41 cellular contexts compared by ENCODE assay signal in the genomic region with DNA sequence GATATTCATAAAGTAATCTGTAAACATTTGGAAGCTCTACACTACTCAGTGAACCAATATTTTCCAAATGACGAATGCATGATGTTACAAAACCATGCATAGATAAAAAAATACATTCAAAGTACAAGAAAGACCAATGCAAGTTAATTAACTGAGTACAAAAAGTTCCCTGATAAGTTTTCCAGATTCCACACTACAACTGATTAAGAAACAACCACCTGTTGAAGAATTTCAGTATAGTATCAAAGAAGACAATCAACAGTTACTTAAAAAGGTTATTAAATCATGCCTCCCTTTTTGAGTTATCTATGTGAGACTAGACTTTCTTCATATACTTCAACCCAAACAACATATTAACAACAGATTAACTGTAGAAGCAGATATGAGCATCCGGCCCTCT.
"Had no signal": no experiment of that assay in that cellular context is flagged by ENCODE, and none has a peak within 500 bp of the region (broad histone marks: within the 10 kb centered on the region; RNA-seq: fewer than 3 reads in every experiment).

No MANE protein-coding gene starts in this region.

- FAIRE-seq: astrocyte, bronchial epithelial cell had no signal

- H3K27ac ChIP-seq: adrenal gland, ascending aorta, body of pancreas, brain microvascular endothelial cell, breast epithelium, cardiac muscle cell had no signal

- H3K36me3 ChIP-seq: adrenal gland, ascending aorta, brain microvascular endothelial cell, breast epithelium, cardiac muscle cell had no signal

- H3K27me3 Mint-ChIP-seq: activated naive CD4-positive, alpha-beta T cell treated with anti-CD3 and anti-CD28 coated beads, Interleukin-2, amount 10 ng/mL, durations not matched to agents 7 days and 5 days; activated naive CD4-positive, alpha-beta T cell treated with anti-CD3 and anti-CD28 coated beads, Interleukin-2, amount 50 U/mL, for 24 hours; activated naive CD8-positive, alpha-beta T cell; activated naive CD8-positive, alpha-beta T cell treated with anti-CD3 and anti-CD28 coated beads for 36 hours; activated naive CD8-positive, alpha-beta T cell treated with anti-CD3 and anti-CD28 coated beads, Interleukin-2, amount 10 ng/mL, durations not matched to agents 7 days and 5 days; activated naive CD8-positive, alpha-beta T cell treated with anti-CD3 and anti-CD28 coated beads, Interleukin-2, amount 50 U/mL, for 24 hours; activated T-cell treated with anti-CD3 and anti-CD28 coated beads, Interleukin-2, amount 50 U/mL, for 24 hours; activated T-helper 17 cell treated with anti-CD3 and anti-CD28 coated beads, Interleukin-2, amount 50 U/mL, for 72 hours; brain; central memory CD8-positive, alpha-beta T cell had no signal

- H3K4me1 Mint-ChIP-seq: activated naive CD4-positive, alpha-beta T cell treated with anti-CD3 and anti-CD28 coated beads, Interleukin-2, amount 10 ng/mL, durations not matched to agents 7 days and 5 days; activated naive CD8-positive, alpha-beta T cell treated with anti-CD3 and anti-CD28 coated beads for 36 hours; activated naive CD8-positive, alpha-beta T cell treated with anti-CD3 and anti-CD28 coated beads, Interleukin-2, amount 10 ng/mL, durations not matched to agents 7 days and 5 days; activated T-helper 17 cell treated with anti-CD3 and anti-CD28 coated beads, Interleukin-2, amount 50 U/mL, for 72 hours; brain had no signal

- H3K27ac Mint-ChIP-seq: activated naive CD4-positive, alpha-beta T cell treated with anti-CD3 and anti-CD28 coated beads for 36 hours; activated naive CD4-positive, alpha-beta T cell treated with anti-CD3 and anti-CD28 coated beads, Interleukin-2, amount 10 ng/mL, durations not matched to agents 7 days and 5 days; activated naive CD4-positive, alpha-beta T cell treated with anti-CD3 and anti-CD28 coated beads, Interleukin-2, amount 50 U/mL, for 24 hours; activated naive CD4-positive, alpha-beta T cell treated with anti-CD3 and anti-CD28 coated beads, Interleukin-2, amount 50 U/mL, for 72 hours; activated naive CD8-positive, alpha-beta T cell; activated naive CD8-positive, alpha-beta T cell treated with anti-CD3 and anti-CD28 coated beads for 36 hours; activated naive CD8-positive, alpha-beta T cell treated with anti-CD3 and anti-CD28 coated beads, Interleukin-2, amount 10 ng/mL, durations not matched to agents 7 days and 5 days; activated naive CD8-positive, alpha-beta T cell treated with anti-CD3 and anti-CD28 coated beads, Interleukin-2, amount 50 U/mL, for 24 hours; activated T-cell treated with anti-CD3 and anti-CD28 coated beads, Interleukin-2, amount 50 U/mL, for 24 hours; activated T-cell treated with anti-CD3 and anti-CD28 coated beads, Interleukin-2, amount 50 U/mL, for 72 hours; activated T-helper 1 cell treated with anti-CD3 and anti-CD28 coated beads, Interleukin-12 subunit alpha, Interleukin-12 subunit beta, Interleukin-2, Interleukin-4 antibody, amounts not matched to agents 30 ng/mL and 10 ng/mL and 1 ng/mL, durations not matched to agents 14 hours and 24 hours and 36 hours; activated T-helper 17 cell treated with anti-CD3 and anti-CD28 coated beads, Interleukin-2, amount 50 U/mL, for 72 hours; activated T-helper 2 cell treated with anti-CD3 and anti-CD28 coated beads, Interferon-gamma antibody, Interleukin-2, Interleukin-4, amounts not matched to agents 10 μg/mL and 5 μg/mL and 100 μg/mL, durations not matched to agents 14 hours and 24 hours and 36 hours; brain had no signal

- H3K36me3 Mint-ChIP-seq: activated naive CD4-positive, alpha-beta T cell treated with anti-CD3 and anti-CD28 coated beads, Interleukin-2, amount 10 ng/mL, durations not matched to agents 7 days and 5 days; activated naive CD8-positive, alpha-beta T cell treated with anti-CD3 and anti-CD28 coated beads, Interleukin-2, amount 10 ng/mL, durations not matched to agents 7 days and 5 days had no signal

- ATAC-seq: activated naive CD4-positive, alpha-beta T cell treated with anti-CD3 and anti-CD28 coated beads, Interleukin-2, amount 50 U/mL, for 72 hours; activated naive CD8-positive, alpha-beta T cell treated with anti-CD3 and anti-CD28 coated beads, Interleukin-2, amount 50 U/mL, for 24 hours; activated T-cell treated with anti-CD3 and anti-CD28 coated beads, Interleukin-2, amount 50 U/mL, for 4 hours; activated T-cell treated with anti-CD3 and anti-CD28 coated beads, Interleukin-2, amount 50 U/mL, for 72 hours; activated T-helper 17 cell treated with anti-CD3 and anti-CD28 coated beads, Interleukin-2, amount 50 U/mL, for 72 hours; body of pancreas had no signal

- H3K9me3 ChIP-seq: adrenal gland, ascending aorta, body of pancreas, breast epithelium had no signal

- H3K4me3 ChIP-seq: adrenal gland, ascending aorta, body of pancreas, breast epithelium, cardiac muscle cell had no signal

- H3K27me3 ChIP-seq: adrenal gland, ascending aorta, body of pancreas, brain microvascular endothelial cell, breast epithelium, cardiac muscle cell had no signal

- DNase-seq: activated effector memory CD4-positive, alpha-beta T cell treated with anti-CD3 and anti-CD28 coated beads, Interleukin-2, amount 50 U/mL, for 16 hours; activated effector memory CD4-positive, alpha-beta T cell treated with Interleukin-2 at 50 U/mL for 16 hours; activated gamma-delta T cell; activated gamma-delta T cell treated with Interleukin-2 at 50 U/mL for 16 hours; activated naive CD4-positive, alpha-beta T cell; activated naive CD4-positive, alpha-beta T cell treated with anti-CD3 and anti-CD28 coated beads for 36 hours; activated naive CD4-positive, alpha-beta T cell treated with anti-CD3 and anti-CD28 coated beads, Interleukin-2, amount 10 ng/mL, durations not matched to agents 7 days and 5 days; activated naive CD4-positive, alpha-beta T cell treated with anti-CD3 and anti-CD28 coated beads, Interleukin-2, amount 50 U/mL, for 16 hours; activated naive CD4-positive, alpha-beta T cell treated with Interleukin-2 at 50 U/mL for 16 hours; activated naive CD8-positive, alpha-beta T cell treated with anti-CD3 and anti-CD28 coated beads for 36 hours; activated naive CD8-positive, alpha-beta T cell treated with anti-CD3 and anti-CD28 coated beads, Interleukin-2, amount 10 ng/mL, durations not matched to agents 7 days and 5 days; activated naive CD8-positive, alpha-beta T cell treated with anti-CD3 and anti-CD28 coated beads, Interleukin-2, amount 50 U/mL, for 24 hours; activated T-cell treated with anti-CD3 and anti-CD28 coated beads for 4 hours; activated T-cell treated with anti-CD3 and anti-CD28 coated beads, Interleukin-2, amount 50 U/mL, for 1 hour; activated T-cell treated with anti-CD3 and anti-CD28 coated beads, Interleukin-2, amount 50 U/mL, for 24 hours; activated T-cell treated with anti-CD3 and anti-CD28 coated beads, Interleukin-2, amount 50 U/mL, for 4 hours; activated T-cell treated with anti-CD3 and anti-CD28 coated beads, Interleukin-2, amount 50 U/mL, for 48 hours; activated T-cell treated with anti-CD3 and anti-CD28 coated beads, Interleukin-2, amount 50 U/mL, for 72 hours; adrenal gland; amniotic stem cell; amygdala; anterior cingulate cortex; aorta; body of pancreas; brain microvascular endothelial cell; caudate nucleus; central memory CD4-positive, alpha-beta T cell; cerebellar nuclear complex had no signal

- H3K4me3 Mint-ChIP-seq: activated naive CD4-positive, alpha-beta T cell treated with anti-CD3 and anti-CD28 coated beads for 36 hours; activated naive CD4-positive, alpha-beta T cell treated with anti-CD3 and anti-CD28 coated beads, Interleukin-2, amount 10 ng/mL, durations not matched to agents 7 days and 5 days; activated naive CD4-positive, alpha-beta T cell treated with anti-CD3 and anti-CD28 coated beads, Interleukin-2, amount 50 U/mL, for 24 hours; activated naive CD8-positive, alpha-beta T cell; activated naive CD8-positive, alpha-beta T cell treated with anti-CD3 and anti-CD28 coated beads for 36 hours; activated naive CD8-positive, alpha-beta T cell treated with anti-CD3 and anti-CD28 coated beads, Interleukin-2, amount 10 ng/mL, durations not matched to agents 7 days and 5 days; activated naive CD8-positive, alpha-beta T cell treated with anti-CD3 and anti-CD28 coated beads, Interleukin-2, amount 50 U/mL, for 24 hours; activated T-cell treated with anti-CD3 and anti-CD28 coated beads, Interleukin-2, amount 50 U/mL, for 24 hours; activated T-cell treated with anti-CD3 and anti-CD28 coated beads, Interleukin-2, amount 50 U/mL, for 4 hours; activated T-cell treated with anti-CD3 and anti-CD28 coated beads, Interleukin-2, amount 50 U/mL, for 72 hours; activated T-helper 1 cell treated with anti-CD3 and anti-CD28 coated beads, Interleukin-12 subunit alpha, Interleukin-12 subunit beta, Interleukin-2, Interleukin-4 antibody, amounts not matched to agents 30 ng/mL and 10 ng/mL and 1 ng/mL, durations not matched to agents 14 hours and 24 hours and 36 hours; activated T-helper 17 cell treated with anti-CD3 and anti-CD28 coated beads, Interleukin-2, amount 50 U/mL, for 72 hours; brain; central memory CD8-positive, alpha-beta T cell had no signal

- H3K9me3 Mint-ChIP-seq: activated naive CD4-positive, alpha-beta T cell treated with anti-CD3 and anti-CD28 coated beads for 36 hours; activated naive CD4-positive, alpha-beta T cell treated with anti-CD3 and anti-CD28 coated beads, Interleukin-2, amount 10 ng/mL, durations not matched to agents 7 days and 5 days; activated naive CD4-positive, alpha-beta T cell treated with anti-CD3 and anti-CD28 coated beads, Interleukin-2, amount 50 U/mL, for 72 hours; activated naive CD8-positive, alpha-beta T cell treated with anti-CD3 and anti-CD28 coated beads for 36 hours; activated T-cell treated with anti-CD3 and anti-CD28 coated beads, Interleukin-2, amount 50 U/mL, for 24 hours; activated T-cell treated with anti-CD3 and anti-CD28 coated beads, Interleukin-2, amount 50 U/mL, for 4 hours; activated T-cell treated with anti-CD3 and anti-CD28 coated beads, Interleukin-2, amount 50 U/mL, for 72 hours; activated T-helper 1 cell treated with anti-CD3 and anti-CD28 coated beads, Interleukin-12 subunit alpha, Interleukin-12 subunit beta, Interleukin-2, Interleukin-4 antibody, amounts not matched to agents 30 ng/mL and 10 ng/mL and 1 ng/mL, durations not matched to agents 14 hours and 24 hours and 36 hours; activated T-helper 17 cell treated with anti-CD3 and anti-CD28 coated beads, Interleukin-2, amount 50 U/mL, for 72 hours; activated T-helper 2 cell treated with anti-CD3 and anti-CD28 coated beads, Interferon-gamma antibody, Interleukin-2, Interleukin-4, amounts not matched to agents 10 μg/mL and 5 μg/mL and 100 μg/mL, durations not matched to agents 14 hours and 24 hours and 36 hours; brain; central memory CD8-positive, alpha-beta T cell had no signal

- H3K4me1 ChIP-seq: adrenal gland, ascending aorta, body of pancreas, breast epithelium had no signal
